17 cellular contexts compared by ENCODE assay signal in genomic region chr12:111037047-111037446, GRCh38. TPM values are rescaled to one million over a fixed set of nuclear protein-coding genes. Genes with fewer than 3 reads are reported as not detected.
DNase-seq lines count a peak whose midpoint lies in the region; ATAC-seq, FAIRE-seq and TF ChIP-seq lines count a peak whose summit lies in the region.
"Had no signal": no experiment of that assay in that cellular context is flagged by ENCODE, and none has a peak within 500 bp of the region (broad histone marks: within the 10 kb centered on the region; RNA-seq: fewer than 3 reads in every experiment).

No MANE protein-coding gene starts in this region.

- ATAC-seq in A549 = no peak
- no peak for ATAC-seq in activated B cell treated with CpG ODN at 0.5 μM for 24 hours (ENCODE audit: low read depth)
- ATAC-seq in naive thymus-derived CD4-positive, alpha-beta T cell = no peak

- no peaks in the 10 kb centered on the region for H3K9me3 Mint-ChIP-seq in CD8-positive, alpha-beta memory T cell
- H3K9me3 Mint-ChIP-seq in activated B cell treated with CpG ODN at 0.5 μM for 24 hours = no peaks in the 10 kb centered on the region
- no peaks in the 10 kb centered on the region for H3K9me3 Mint-ChIP-seq in naive thymus-derived CD4-positive, alpha-beta T cell
- H3K9me3 Mint-ChIP-seq: nephron progenitor cell had no signal

- peak overlapping the region; percentile 100 for H3K4me2 ChIP-seq in A549
- H3K4me2 ChIP-seq: SK-N-SH had no signal

- no peaks in the 10 kb centered on the region for H3K36me3 ChIP-seq in CD8-positive, alpha-beta memory T cell (ENCODE audit: insufficient read depth, low read length)
- no peaks in the 10 kb centered on the region for H3K36me3 ChIP-seq in naive thymus-derived CD4-positive, alpha-beta T cell (ENCODE audit: control insufficient read depth in 2 of 3, insufficient read depth in 3 of 3, low read length in 3 of 3)
- H3K36me3 ChIP-seq in tibial nerve = no peaks in the 10 kb centered on the region
- H3K36me3 ChIP-seq: right atrium auricular region had no signal

- peaks cover 31 to 56% of the 10 kb centered on the region in 2 donors for H3K27me3 Mint-ChIP-seq in CD8-positive, alpha-beta memory T cell
- peaks cover 59% of the 10 kb centered on the region for H3K27me3 Mint-ChIP-seq in activated B cell treated with CpG ODN at 0.5 μM for 24 hours
- peaks cover 33 to 66% (median 46%) of the 10 kb centered on the region in 5 donors for H3K27me3 Mint-ChIP-seq in naive thymus-derived CD4-positive, alpha-beta T cell

- H3K4me3 Mint-ChIP-seq in CD8-positive, alpha-beta memory T cell = peak overlapping the region in 4 of 7 donors; percentile 28 to 77 (median 54)
- peak overlapping the region; percentile 38 for H3K4me3 Mint-ChIP-seq in activated B cell treated with CpG ODN at 0.5 μM for 24 hours
- peak overlapping the region in 6 of 10 donors; percentile 39 to 93 (median 72) for H3K4me3 Mint-ChIP-seq in naive thymus-derived CD4-positive, alpha-beta T cell

- H3K27ac ChIP-seq in A549 = no peak overlapping the region; a peak in 1 of 6 replicates
- no peak overlapping the region for H3K27ac ChIP-seq in CD8-positive, alpha-beta memory T cell (ENCODE audit: low read depth, low read length)
- no peak overlapping the region for H3K27ac ChIP-seq in naive thymus-derived CD4-positive, alpha-beta T cell (ENCODE audit: low read depth, low read length)
- no peak overlapping the region for H3K27ac ChIP-seq in tibial nerve
- H3K27ac ChIP-seq: coronary artery, right atrium auricular region, testis had no signal

- POLR2A ChIA-PET in A549 (lab: Yijun Ruan, JAX) = no interaction called here
- POLR2A ChIA-PET in CD8-positive, alpha-beta memory T cell (lab: Charles Lee) = no interaction called here
- POLR2A ChIA-PET in activated B cell treated with CpG ODN at 0.5 μM for 24 hours (lab: Charles Lee) = no interaction called here
- POLR2A ChIA-PET in naive thymus-derived CD4-positive, alpha-beta T cell (lab: Charles Lee) = no interaction called here

- H3K9me3 ChIP-seq in A549 = no peaks in the 10 kb centered on the region
- H3K9me3 ChIP-seq in CD8-positive, alpha-beta memory T cell (ENCODE audit: low read length) = no peaks in the 10 kb centered on the region
- H3K9me3 ChIP-seq in naive thymus-derived CD4-positive, alpha-beta T cell (ENCODE audit: control insufficient read depth in 2 of 3, low read length in 3 of 3) = no peaks in the 10 kb centered on the region
- H3K9me3 ChIP-seq in tibial nerve = no peaks in the 10 kb centered on the region
- H3K9me3 ChIP-seq: SK-N-SH, testis had no signal

- no peak for FAIRE-seq in A549 (lab: Jason Lieb, UNC)
- FAIRE-seq: HTR-8/SVneo had no signal

- peaks cover 0 to 5% (median 1%) of the 10 kb centered on the region in 3 donors for H3K36me3 Mint-ChIP-seq in CD8-positive, alpha-beta memory T cell
- H3K36me3 Mint-ChIP-seq in activated B cell treated with CpG ODN at 0.5 μM for 24 hours (ENCODE audit: low read depth) = no peaks in the 10 kb centered on the region
- peaks cover 0 to 1% (median 0%) of the 10 kb centered on the region in 5 donors for H3K36me3 Mint-ChIP-seq in naive thymus-derived CD4-positive, alpha-beta T cell

- WGBS in A549 (ENCODE audit: missing lambda C conversion rate) = 20% methylated on average over 21 of the region's 23 CpGs
- WGBS in tibial nerve, 2 donors = 50 to 58% methylated on average over 23 of the region's 23 CpGs

- intact Hi-C loops in activated B cell treated with CpG ODN at 0.5 μM for 24 hours (cut with micrococcal nuclease) = no loop called here
- intact Hi-C loops in naive thymus-derived CD4-positive, alpha-beta T cell (cut with micrococcal nuclease) = loop anchor here in 1 of 2 donors (5.0 to 10.0 kb wide), 2 partner anchors 35 to 58 kb away; no protein-coding TSS in a partner anchor

- peaks cover 16 to 36% (median 18%) of the 10 kb centered on the region in 3 donors for H3K4me1 Mint-ChIP-seq in CD8-positive, alpha-beta memory T cell
- H3K4me1 Mint-ChIP-seq in activated B cell treated with CpG ODN at 0.5 μM for 24 hours = peaks cover 26% of the 10 kb centered on the region
- H3K4me1 Mint-ChIP-seq in naive thymus-derived CD4-positive, alpha-beta T cell = peaks cover 12 to 28% (median 23%) of the 10 kb centered on the region in 7 donors

- TF ChIP-seq EP300 in A549 (IDR thresholded peaks at IDR 0.05) (no peak), tibial nerve (IDR thresholded peaks at IDR 0.05) (no peak)

- no peak for TF ChIP-seq RAD21 in A549 (conservative IDR thresholded peaks at IDR 0.05 in 1 of 2, IDR thresholded peaks at IDR 0.05 in 1 of 2)

- peaks cover 38% of the 10 kb centered on the region for H3K27me3 ChIP-seq in CD8-positive, alpha-beta memory T cell (ENCODE audit: insufficient read depth, low read length, poor library complexity, severe bottlenecking)
- peaks cover 6 to 27% of the 10 kb centered on the region in 2 donors for H3K27me3 ChIP-seq in naive thymus-derived CD4-positive, alpha-beta T cell (ENCODE audit: control insufficient read depth in 2 of 2, insufficient read depth in 2 of 2, low read length in 2 of 2)
- peaks cover 0 to 63% of the 10 kb centered on the region in 2 donors for H3K27me3 ChIP-seq in tibial nerve
- H3K27me3 ChIP-seq: testis had no signal

- H3K4me1 ChIP-seq in A549 = peaks cover 21% of the 10 kb centered on the region
- peaks cover 24% of the 10 kb centered on the region for H3K4me1 ChIP-seq in CD8-positive, alpha-beta memory T cell (ENCODE audit: insufficient read depth, low read length)
- peaks cover 0 to 24% of the 10 kb centered on the region in 2 donors for H3K4me1 ChIP-seq in naive thymus-derived CD4-positive, alpha-beta T cell (ENCODE audit: control insufficient read depth in 2 of 2, insufficient read depth in 2 of 2, low read length in 2 of 2)
- H3K4me1 ChIP-seq in tibial nerve = peaks cover 0 to 32% (median 0%) of the 10 kb centered on the region in 4 donors

- peak overlapping the region in 1 of 8 donors; percentile 24 for H3K27ac Mint-ChIP-seq in CD8-positive, alpha-beta memory T cell
- no peak overlapping the region for H3K27ac Mint-ChIP-seq in activated B cell treated with CpG ODN at 0.5 μM for 24 hours
- no peak overlapping the region for H3K27ac Mint-ChIP-seq in naive thymus-derived CD4-positive, alpha-beta T cell
- H3K27ac Mint-ChIP-seq: nephron progenitor cell had no signal

- TF ChIP-seq POLR2A in A549 (IDR thresholded peaks at IDR 0.05; ENCODE audit: low read length) = no peak
- no peak for TF ChIP-seq POLR2A in tibial nerve (IDR thresholded peaks at IDR 0.05)

- DNase-seq in A549 (ENCODE audit: low read depth in 1 of 2, low spot score in 1 of 2) (no peak), activated B cell treated with CpG ODN at 0.5 μM for 24 hours (no peak), SKM-1 (lab: John Stamatoyannopoulos, UW; ENCODE audit: unreplicated experiment) (no peak), tibial nerve (ENCODE audit: low spot score in 2 of 2) (no peak), SK-N-DZ (ENCODE audit: low spot score) (no peak), dermis blood vessel endothelial cell (no peak)
- no peak for DNase-seq in CD8-positive, alpha-beta memory T cell
- no peak for DNase-seq in naive thymus-derived CD4-positive, alpha-beta T cell
- DNase-seq: NCI-H187, NCI-H446, nephron progenitor cell, SK-N-SH, testis had no signal

- TF ChIP-seq CTCF in A549 (IDR thresholded peaks at IDR 0.05) (no peak), activated B cell treated with CpG ODN at 0.5 μM for 24 hours (IDR thresholded peaks at IDR 0.05) (no peak), tibial nerve (IDR thresholded peaks at IDR 0.05) (no peak)

- H3K4me3 ChIP-seq in A549 (peak overlapping the region; percentile 11; the same call in 1 of the 3 replicates), tibial nerve (no peak overlapping the region)
- H3K4me3 ChIP-seq in CD8-positive, alpha-beta memory T cell (ENCODE audit: low read length) = no peak overlapping the region
- no peak overlapping the region for H3K4me3 ChIP-seq in naive thymus-derived CD4-positive, alpha-beta T cell (ENCODE audit: low read length)
- H3K4me3 ChIP-seq: coronary artery, right atrium auricular region, testis had no signal

- CTCF ChIA-PET in A549 (lab: Yijun Ruan, JAX) = interaction anchor here (0.6 to 2.8 kb wide), 5 partner anchors 11 to 143 kb away, joined by 3 to 8 read pairs (median 3); no protein-coding TSS in a partner anchor
- CTCF ChIA-PET in CD8-positive, alpha-beta memory T cell (lab: Charles Lee) = no interaction called here
- CTCF ChIA-PET in activated B cell treated with CpG ODN at 0.5 μM for 24 hours (lab: Charles Lee) = no interaction called here
- CTCF ChIA-PET in naive thymus-derived CD4-positive, alpha-beta T cell (lab: Charles Lee) = interaction anchor here (0.7 kb wide), 1 partner anchor 8 kb away, joined by 3 read pairs; no protein-coding TSS in a partner anchor

TF ChIP-seq in A549, 52 proteins besides CTCF, POLR2A, EP300 and RAD21 (continues in another document):
- TF ChIP-seq, protein P1, sequence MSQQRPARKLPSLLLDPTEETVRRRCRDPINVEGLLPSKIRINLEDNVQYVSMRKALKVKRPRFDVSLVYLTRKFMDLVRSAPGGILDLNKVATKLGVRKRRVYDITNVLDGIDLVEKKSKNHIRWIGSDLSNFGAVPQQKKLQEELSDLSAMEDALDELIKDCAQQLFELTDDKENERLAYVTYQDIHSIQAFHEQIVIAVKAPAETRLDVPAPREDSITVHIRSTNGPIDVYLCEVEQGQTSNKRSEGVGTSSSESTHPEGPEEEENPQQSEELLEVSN (IDR thresholded peaks at IDR 0.05; ENCODE audit: borderline replicate concordance, low read depth) = no peak
- no peak for TF ChIP-seq CHD4 (IDR thresholded peaks at IDR 0.05; ENCODE audit: borderline replicate concordance)
- no peak for TF ChIP-seq HOXB5 (CRISPR knock-in tag; IDR thresholded peaks at IDR 0.05)
- TF ChIP-seq GATA3 (IDR thresholded peaks at IDR 0.05; ENCODE audit: borderline replicate concordance) = no peak
- TF ChIP-seq HOXB13 (CRISPR knock-in tag; IDR thresholded peaks at IDR 0.05; ENCODE audit: low read depth) = no peak
- no peak for TF ChIP-seq NR3C1 (IDR thresholded peaks at IDR 0.05)
- no peak for TF ChIP-seq FOXS1 (CRISPR knock-in tag; IDR thresholded peaks at IDR 0.05)

RNA-seq across cellular contexts. Expression of gene CUX2, which starts 3.1 kb away (rescaled TPM):
- polyA plus RNA-seq in A549 (2011; rRNA removed) (0.04 and 0.06 TPM in 2 replicates), A549 (2017; fragmentation: RNase III; extraction: RNeasy Plus Mini Kit Qiagen cat#74134 plus additional on column Dnase treatment) (0.04 to 0.07 TPM (median 0.04 TPM) in 3 replicates)
- 0.03 and 0.04 TPM in 2 replicates for polyA plus RNA-seq in A549 (2012; cell fraction: cytosol; rRNA removed)
- 0.02 and 0.05 TPM in 2 replicates for polyA plus RNA-seq in A549 (2012; cell fraction: nucleus; rRNA removed)
- 0.04 and 0.10 TPM in 2 replicates for polyA minus RNA-seq in A549 (2011; rRNA and poly(A)+ RNA removed)
- total RNA-seq in CD8-positive, alpha-beta memory T cell = not detected
- polyA plus RNA-seq in CD8-positive, alpha-beta memory T cell = not detected
- total RNA-seq in activated B cell treated with CpG ODN at 0.5 μM for 24 hours (not detected in 2 replicates), tibial nerve (under 1 TPM in 3 of 4 donors, not detected in 1; under 0.01 to 0.30 (median 0.21) TPM), dermis blood vessel endothelial cell (not detected in 2 replicates)
- 1 to 10 TPM in 2 of 5 experiments, under 1 TPM in 1, not detected in 2; 0.10 to 1.6 (median 1.2) TPM for total RNA-seq in naive thymus-derived CD4-positive, alpha-beta T cell
- polyA plus RNA-seq in naive thymus-derived CD4-positive, alpha-beta T cell = under 1 TPM; 0.08 to 0.10 TPM
- polyA plus RNA-seq in SK-N-DZ (2014; cell fraction: cytosol; rRNA removed) = 7.8 and 8.0 TPM in 2 replicates
- 4.2 and 11.8 TPM in 2 replicates for polyA plus RNA-seq in SK-N-DZ (2014; cell fraction: nucleus; rRNA removed)
- total RNA-seq: epithelial cell of proximal tubule, right atrium auricular region had no signal

Comparison
In these comparisons a context has a peak if more than half of its experiments do, and no peak if none do; other contexts are left out.
1. CTCF ChIA-PET loops: an anchor here in A549 (0.6 to 2.8 kb wide) and naive thymus-derived CD4-positive, alpha-beta T cell (0.7 kb wide); none called in CD8-positive, alpha-beta memory T cell and activated B cell treated with CpG ODN at 0.5 μM for 24 hours.